ENCODE assay signal across 20 cellular contexts in the genomic region with DNA sequence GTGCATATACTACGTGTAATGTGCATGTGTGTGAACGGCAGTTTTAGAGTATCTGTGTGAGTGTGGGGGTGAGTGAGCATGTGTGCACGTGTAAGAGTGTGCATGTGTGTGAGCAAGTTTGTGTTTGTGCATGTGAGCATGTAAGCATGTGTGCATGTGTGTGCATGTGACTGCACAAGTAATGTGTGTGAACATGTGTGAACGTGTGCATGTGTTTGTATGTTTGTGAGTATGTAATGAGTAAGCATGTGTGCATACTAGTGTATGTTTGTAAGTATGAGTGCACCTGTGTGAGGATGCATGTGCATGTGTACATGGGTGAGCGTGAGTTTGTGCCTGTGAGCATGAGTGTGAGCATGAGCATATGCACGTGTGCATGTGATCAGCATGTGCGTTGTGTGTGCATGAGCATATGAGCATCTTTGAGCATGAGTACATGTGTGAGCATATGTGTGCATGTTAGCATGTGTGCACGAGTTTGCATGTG.
DNase-seq lines count a peak whose midpoint lies in the region; ATAC-seq, FAIRE-seq and TF ChIP-seq lines count a peak whose summit lies in the region.
"Had no signal": no experiment of that assay in that cellular context is flagged by ENCODE, and none has a peak within 500 bp of the region (broad histone marks: within the 10 kb centered on the region; RNA-seq: fewer than 3 reads in every experiment).

No MANE protein-coding gene starts in this region.

- no peak overlapping the region for H3K27ac ChIP-seq in HepG2 (ENCODE audit: extremely low read length, insufficient read depth, low read length)
- H3K27ac ChIP-seq in right lobe of liver = no peak overlapping the region
- H3K27ac ChIP-seq in GM12878 (ENCODE audit: control insufficient read depth, insufficient read depth) = no peak overlapping the region
- no peak overlapping the region for H3K27ac ChIP-seq in neuronal stem cell (replicated peaks; ENCODE audit: low read length)
- no peak overlapping the region for H3K27ac ChIP-seq in colonic mucosa
- H3K27ac ChIP-seq: BLaER1 had no signal

- no peak overlapping the region for H3K9ac ChIP-seq in HepG2 (ENCODE audit: insufficient read depth, low read depth, low read length)
- no peak overlapping the region for H3K9ac ChIP-seq in GM12878 (ENCODE audit: control insufficient read depth, insufficient read depth, low read length)
- no peak overlapping the region for H3K9ac ChIP-seq in neuronal stem cell (ENCODE audit: low read depth, low read length, poor library complexity)
- no peak overlapping the region for H3K9ac ChIP-seq in colonic mucosa (ENCODE audit: low read depth in 2 of 2, low read length in 2 of 2)
- H3K9ac ChIP-seq: BLaER1, SK-N-SH had no signal

- CTCF ChIA-PET in HepG2 (lab: Yijun Ruan, JAX; ENCODE audit: low intra/inter-chr PET ratio, low total read pairs) (no interaction called here), GM12878 (lab: Yijun Ruan, JAX) (no interaction called here)

- H2AK5ac ChIP-seq in neuronal stem cell (ENCODE audit: low read depth, low read length) = no peak overlapping the region

- H3K79me2 ChIP-seq in HepG2 (ENCODE audit: insufficient read depth, low read length) (peaks cover 31% of the 10 kb centered on the region), GM12878 (ENCODE audit: control insufficient read depth, insufficient read depth, low read length) (peaks cover 9% of the 10 kb centered on the region)

- no peak for FAIRE-seq in HepG2 (lab: Jason Lieb, UNC)
- FAIRE-seq in GM12878 (lab: Jason Lieb, UNC) = no peak

- BruUV-seq in HepG2 (replicated peaks; lab: Mats Ljungman, UMichigan) = no TSS peak
- BruUV-seq in GM12878 (replicated peaks; lab: Mats Ljungman, UMichigan) = no TSS peak

- in situ Hi-C loops in HepG2 (cut with HindIII; ENCODE audit: extremely low pct_ligation_motif_present, low pct_unique_long_range_greater_than_20kb) = no loop called here
- in situ Hi-C loops in GM12878 (cut with MboI) = no loop called here

- H3K4me2 ChIP-seq in HepG2 (ENCODE audit: low read depth, low read length) (no peak overlapping the region), GM12878 (ENCODE audit: control insufficient read depth, insufficient read depth) (no peak overlapping the region), neuronal stem cell (ENCODE audit: insufficient read depth, low read length, poor library complexity, severe bottlenecking) (no peak overlapping the region)
- H3K4me2 ChIP-seq: BLaER1, SK-N-SH had no signal

- H3K4me3 ChIP-seq in HepG2 (replicated peaks in 1 of 3; ENCODE audit: insufficient read depth in 1 of 3, low read depth in 2 of 3, low read length in 3 of 3) (no peak overlapping the region), right lobe of liver (no peak overlapping the region), GM12878 (no peak overlapping the region), neuronal stem cell (ENCODE audit: low read length in 2 of 2) (peak overlapping the region in 1 of 2 donors; percentile 36), colonic mucosa (no peak overlapping the region)
- H3K4me3 ChIP-seq: BLaER1, HAP-1 had no signal

- ATAC-seq in HepG2 (no peak), right lobe of liver (no peak), GM12878 (no peak)
- ATAC-seq: PC-3 had no signal

- no peaks in the 10 kb centered on the region for H3K27me3 ChIP-seq in HepG2 (ENCODE audit: control insufficient read depth in 1 of 2, insufficient read depth in 2 of 2, low read length in 2 of 2)
- no peaks in the 10 kb centered on the region for H3K27me3 ChIP-seq in right lobe of liver
- H3K27me3 ChIP-seq in GM12878 (replicated peaks in 1 of 2; ENCODE audit: control insufficient read depth in 2 of 2, insufficient read depth in 2 of 2, low read length in 1 of 2) = no peaks in the 10 kb centered on the region
- no peaks in the 10 kb centered on the region for H3K27me3 ChIP-seq in neuronal stem cell (ENCODE audit: control insufficient read depth in 3 of 3, insufficient read depth in 3 of 3, low read depth in 1 of 3, low read length in 3 of 3)
- no peaks in the 10 kb centered on the region for H3K27me3 ChIP-seq in colonic mucosa
- H3K27me3 ChIP-seq: BLaER1 had no signal

- POLR2A ChIA-PET in HepG2 (lab: Yijun Ruan, JAX) = no interaction called here
- POLR2A ChIA-PET in GM12878 (lab: Charles Lee) = no interaction called here

- TF ChIP-seq EP300 in HepG2 (IDR thresholded peaks at IDR 0.05; ENCODE audit: low read depth in 2 of 2, low read length in 2 of 2) = no peak
- TF ChIP-seq EP300 in HepG2 (CRISPR knock-in tag; IDR thresholded peaks at IDR 0.05; ENCODE audit: borderline replicate concordance) = no peak
- no peak for TF ChIP-seq EP300 in GM12878 (IDR thresholded peaks at IDR 0.05; ENCODE audit: borderline replicate concordance in 1 of 2, control insufficient read depth in 1 of 2, low read depth in 2 of 2, low read length in 2 of 2)

- RAD21 ChIA-PET in GM12878 (lab: Charles Lee; ENCODE audit: unreplicated experiment) = no interaction called here

- TF ChIP-seq RAD21 in HepG2 (CRISPR knock-in tag; IDR thresholded peaks at IDR 0.05) (no peak), GM12878 (IDR thresholded peaks at IDR 0.05; ENCODE audit: insufficient read depth, low read depth, low read length) (no peak)

- no peak overlapping the region for H3K14ac ChIP-seq in neuronal stem cell (ENCODE audit: low read length)

- H2BK15ac ChIP-seq in neuronal stem cell (ENCODE audit: low read length) = no peak overlapping the region

- H3K4me1 ChIP-seq in HepG2 (ENCODE audit: insufficient read depth, low read length) = no peaks in the 10 kb centered on the region
- no peaks in the 10 kb centered on the region for H3K4me1 ChIP-seq in right lobe of liver
- no peaks in the 10 kb centered on the region for H3K4me1 ChIP-seq in GM12878 (ENCODE audit: control insufficient read depth, insufficient read depth, low read length)
- H3K4me1 ChIP-seq in neuronal stem cell (ENCODE audit: control insufficient read depth in 2 of 2, insufficient read depth in 1 of 2, low read depth in 1 of 2, low read length in 2 of 2) = peaks cover 0 to 7% of the 10 kb centered on the region in 2 donors
- H3K4me1 ChIP-seq in colonic mucosa = no peaks in the 10 kb centered on the region

- H2AFZ ChIP-seq in HepG2 (ENCODE audit: low read length) (no peak overlapping the region), GM12878 (ENCODE audit: control insufficient read depth, low read depth, low read length) (no peak overlapping the region), neuronal stem cell (ENCODE audit: low read length) (no peak overlapping the region)

- no peak for DNase-seq in HepG2 (ENCODE audit: low spot score)
- DNase-seq in right lobe of liver = no peak
- no peak for DNase-seq in GM12878 (ENCODE audit: low read depth, low spot score)
- no peak for DNase-seq in neuronal stem cell (ENCODE audit: low spot score)
- DNase-seq in cerebellum (ENCODE audit: low spot score) = no peak
- DNase-seq in colonic mucosa = no peak
- DNase-seq in AG08395 (ENCODE audit: low spot score) = no peak
- DNase-seq: CD4-positive, CD25-positive, alpha-beta regulatory T cell; NCI-H1048; NCI-H1417; NCI-H1694; NCI-H2081; NCI-H2171; NCI-H345; NCI-H510A treated with DMSO at 0.1 percent for 48 hours; NCI-H774; PC-3; SK-N-SH had no signal

- peaks cover 35% of the 10 kb centered on the region for H3K79me1 ChIP-seq in neuronal stem cell (ENCODE audit: low read depth, low read length)

- no peak overlapping the region for H2BK12ac ChIP-seq in neuronal stem cell (ENCODE audit: low read length)

- no peak overlapping the region for H3K18ac ChIP-seq in neuronal stem cell (ENCODE audit: low read length)

- no peak overlapping the region for H4K91ac ChIP-seq in neuronal stem cell (ENCODE audit: low read depth, low read length, poor library complexity)

- peak overlapping the region; percentile 3 for H3K23ac ChIP-seq in neuronal stem cell (ENCODE audit: low read depth, low read length, poor library complexity)

- H3K9me3 ChIP-seq in HepG2 (ENCODE audit: low read length) (no peaks in the 10 kb centered on the region), right lobe of liver (no peaks in the 10 kb centered on the region), GM12878 (replicated peaks; ENCODE audit: control insufficient read depth, insufficient read depth, low read length) (no peaks in the 10 kb centered on the region), neuronal stem cell (replicated peaks in 1 of 2; ENCODE audit: control insufficient read depth in 2 of 2, insufficient read depth in 1 of 2, low read depth in 1 of 2, low read length in 2 of 2) (peaks cover 1 to 2% of the 10 kb centered on the region in 2 donors), colonic mucosa (no peaks in the 10 kb centered on the region)
- H3K9me3 ChIP-seq: HAP-1, SK-N-SH had no signal

- intact Hi-C loops in HepG2 (cut with micrococcal nuclease; ENCODE audit: unreplicated experiment) (loop anchor here (10.0 kb wide), 1 partner anchor 90 kb away; the partner anchor contains the start of gene ZNF516), right lobe of liver (cut with DNase I) (loop anchor here in 1 of 2 donors (5.0 kb wide), 1 partner anchor 283 kb away; no protein-coding TSS in a partner anchor), GM12878 (cut with micrococcal nuclease; ENCODE audit: unreplicated experiment) (no loop called here), colonic mucosa (cut with DNase I) (loop anchor here (5.0 to 10.0 kb wide), 2 partner anchors 110 to 213 kb away; no protein-coding TSS in a partner anchor)

- H4K8ac ChIP-seq in neuronal stem cell (ENCODE audit: low read depth, low read length) = no peak overlapping the region

- no peak overlapping the region for H2BK120ac ChIP-seq in neuronal stem cell (ENCODE audit: low read depth, low read length)

- no peak overlapping the region for H3K4ac ChIP-seq in neuronal stem cell (ENCODE audit: low read length)

- TF ChIP-seq CTCF in HepG2 (CRISPR knock-in tag; IDR thresholded peaks at IDR 0.05) = no peak
- no peak for TF ChIP-seq CTCF in right lobe of liver (IDR thresholded peaks at IDR 0.05)
- TF ChIP-seq CTCF in GM12878 (IDR thresholded peaks at IDR 0.05 in 2 of 3, conservative IDR thresholded peaks at IDR 0.05 in 1 of 3; ENCODE audit: control insufficient read depth in 2 of 3, extremely low read depth in 1 of 3, insufficient read depth in 1 of 3, low read depth in 3 of 3, low read length in 3 of 3) = no peak
- no peak for TF ChIP-seq CTCF in colonic mucosa (IDR thresholded peaks at IDR 0.05)

- H2BK5ac ChIP-seq in neuronal stem cell (ENCODE audit: low read length) = no peak overlapping the region

- H3K36me3 ChIP-seq in HepG2 (replicated peaks in 1 of 2; ENCODE audit: control insufficient read depth in 1 of 2, insufficient read depth in 2 of 2, low read length in 2 of 2) (peaks cover 14 to 33% of the 10 kb centered on the region in 2 experiments; a peak in 4 of 5 replicates), right lobe of liver (no peaks in the 10 kb centered on the region), GM12878 (ENCODE audit: control insufficient read depth in 2 of 2, insufficient read depth in 2 of 2, low read length in 1 of 2) (peaks cover 3 to 4% of the 10 kb centered on the region in 2 experiments; a peak in 3 of 4 replicates), neuronal stem cell (replicated peaks in 1 of 2; ENCODE audit: control insufficient read depth in 2 of 2, insufficient read depth in 2 of 2, low read length in 2 of 2) (peaks cover 19 to 40% of the 10 kb centered on the region in 2 donors), colonic mucosa (no peaks in the 10 kb centered on the region)
- H3K36me3 ChIP-seq: HAP-1 had no signal

- TF ChIP-seq POLR2A in HepG2 (IDR thresholded peaks at IDR 0.05; ENCODE audit: insufficient read depth in 1 of 2, low read depth in 2 of 2, low read length in 2 of 2) = no peak
- no peak for TF ChIP-seq POLR2A in right lobe of liver (IDR thresholded peaks at IDR 0.05)
- TF ChIP-seq POLR2A in GM12878 (IDR thresholded peaks at IDR 0.05; ENCODE audit: low read depth, low read length) = peak; percentile 32; the same call in 1 of the 2 replicates

- SMC1A ChIA-PET in GM12878 (lab: Charles Lee; ENCODE audit: uncharacterized antibody, unreplicated experiment) = no interaction called here

- WGBS in HepG2 (ENCODE audit: low lambda C conversion rate) = 84% methylated on average over 8 of the region's 8 CpGs
- WGBS in right lobe of liver (ENCODE audit: insufficient coverage, low coverage, low lambda C conversion rate, missing lambda C conversion rate) = 88% methylated on average over 7 of the region's 8 CpGs
- WGBS in GM12878 (ENCODE audit: insufficient coverage, insufficient replicate concordance, low lambda C conversion rate, missing lambda C conversion rate) = 67% methylated on average over 8 of the region's 8 CpGs
- no CpG with 5 or more reads among the region's 8 CpGs for WGBS in neuronal stem cell (ENCODE audit: extremely low coverage in 2 of 2, insufficient read length in 2 of 2, insufficient replicate concordance in 1 of 2), 2 donors

- H4K20me1 ChIP-seq in HepG2 (ENCODE audit: insufficient read depth, low read length) (peaks cover 83% of the 10 kb centered on the region), GM12878 (ENCODE audit: control insufficient read depth, insufficient read depth) (0 out of 2 replicates have a peak, but pooled peaks cover 2% of the 10 kb centered on the region)

Comparison
In these comparisons a context has a peak if more than half of its experiments do, and no peak if none do; other contexts are left out.
1. Of the 75 proteins assayed by ChIP-seq in both HepG2 and GM12878: peak only in HepG2: none; only in GM12878: BCL3 and POLR2A; in both: none; in neither: 73.